Comparison of ENCODE assay signal across 22 cellular contexts in the genomic region with DNA sequence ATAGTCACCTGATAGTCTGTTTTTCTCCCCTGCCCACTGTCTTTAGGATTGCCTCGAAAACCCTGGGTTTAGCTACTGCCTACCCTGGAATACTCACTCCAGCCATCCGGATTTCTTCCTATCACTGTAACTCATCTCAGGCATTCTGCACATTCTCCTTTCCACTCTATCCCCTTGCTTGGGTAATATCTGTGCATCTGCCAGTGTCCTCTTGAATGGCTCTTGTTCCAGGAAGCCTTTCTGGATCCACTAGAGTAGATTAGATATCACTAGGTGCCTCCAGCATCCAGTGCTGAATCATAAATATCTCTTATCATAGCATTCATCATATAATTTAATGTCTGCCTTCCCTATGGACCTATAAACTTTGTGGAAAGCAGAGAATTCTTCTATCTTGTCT. TPM values are rescaled to one million over a fixed set of nuclear protein-coding genes. Genes with fewer than 3 reads are reported as not detected.
DNase-seq lines count a peak whose midpoint lies in the region; ATAC-seq and TF ChIP-seq lines count a peak whose summit lies in the region.
"Had no signal": no experiment of that assay in that cellular context is flagged by ENCODE, and none has a peak within 500 bp of the region (broad histone marks: within the 10 kb centered on the region; RNA-seq: fewer than 3 reads in every experiment).

No MANE protein-coding gene starts in this region.

- no peak overlapping the region for H2AFZ ChIP-seq in SK-N-SH (ENCODE audit: low read depth)
- no peak overlapping the region for H2AFZ ChIP-seq in trophoblast cell (ENCODE audit: insufficient read depth, low read length, poor library complexity)

- H2BK5ac ChIP-seq in trophoblast cell (ENCODE audit: low read depth, low read length, poor library complexity) = no peak overlapping the region

- no peak overlapping the region for H3K18ac ChIP-seq in trophoblast cell (ENCODE audit: low read length)

- no peaks in the 10 kb centered on the region for H3K79me1 ChIP-seq in trophoblast cell (ENCODE audit: low read length)

- H4K20me1 ChIP-seq in SK-N-SH (ENCODE audit: insufficient read depth) = no peaks in the 10 kb centered on the region
- H4K20me1 ChIP-seq: BLaER1 treated with 17β-estradiol and CSF1 and Interleukin-3, amounts not matched to agents 10 nM and 100 nM had no signal

- no peaks in the 10 kb centered on the region for H3K9me3 Mint-ChIP-seq in activated naive CD4-positive, alpha-beta T cell treated with anti-CD3 and anti-CD28 coated beads, Interleukin-2, amount 50 U/mL, for 24 hours
- H3K9me3 Mint-ChIP-seq: CD14-positive monocyte; CD4-positive, alpha-beta T cell; CD8-positive, alpha-beta memory T cell; HFFc6 had no signal

- CTCF ChIA-PET in SK-N-SH (lab: Yijun Ruan, JAX) = interaction anchor here (1.6 kb wide), 1 partner anchor 106 kb away, joined by 4 read pairs; no protein-coding TSS in a partner anchor

- H3K9me2 ChIP-seq in SK-N-SH = no peaks in the 10 kb centered on the region

- POLR2A ChIA-PET in SK-N-SH (lab: Yijun Ruan, JAX) = interaction anchor here (1.1 kb wide), 1 partner anchor 17 kb away, joined by 3 read pairs; the partner anchor contains the start of gene GALNT7

- H3K4ac ChIP-seq in trophoblast cell (ENCODE audit: low read depth, low read length) = no peak overlapping the region

- no peak overlapping the region for H2AK5ac ChIP-seq in trophoblast cell (ENCODE audit: low read length)

- no peak for TF ChIP-seq RAD21 in SK-N-SH (IDR thresholded peaks at IDR 0.05; ENCODE audit: low read length)

- H3K36me3 Mint-ChIP-seq in activated naive CD4-positive, alpha-beta T cell treated with anti-CD3 and anti-CD28 coated beads, Interleukin-2, amount 50 U/mL, for 24 hours = no peaks in the 10 kb centered on the region
- H3K36me3 Mint-ChIP-seq: CD8-positive, alpha-beta memory T cell had no signal

- H3K9me3 ChIP-seq in SK-N-SH = no peaks in the 10 kb centered on the region
- H3K9me3 ChIP-seq in trophoblast cell (ENCODE audit: insufficient read depth, low read depth, low read length) = no peaks in the 10 kb centered on the region
- H3K9me3 ChIP-seq: A549; BE2C; BLaER1 treated with 17β-estradiol and CSF1 and Interleukin-3, amounts not matched to agents 10 nM and 100 nM; HAP-1 had no signal

- no peak overlapping the region for H3K27ac ChIP-seq in SK-N-SH (ENCODE audit: low read depth in 2 of 2, low read length in 1 of 2)
- no peak overlapping the region for H3K27ac ChIP-seq in trophoblast cell (ENCODE audit: low read depth, low read length)
- H3K27ac ChIP-seq: A549; BLaER1 treated with 17β-estradiol and CSF1 and Interleukin-3, amounts not matched to agents 10 nM and 100 nM had no signal

- WGBS in SK-N-SH (ENCODE audit: low lambda C conversion rate) = 65% methylated on average over 2 of the region's 2 CpGs
- no CpG with 5 or more reads among the region's 2 CpGs for WGBS in trophoblast cell (ENCODE audit: extremely low coverage, insufficient coverage, insufficient read length)

- TF ChIP-seq CTCF in SK-N-SH (IDR thresholded peaks at IDR 0.05) = no peak

- no peak overlapping the region for H3K23ac ChIP-seq in trophoblast cell (ENCODE audit: low read length)

- no peak overlapping the region for H3K4me3 Mint-ChIP-seq in activated naive CD4-positive, alpha-beta T cell treated with anti-CD3 and anti-CD28 coated beads, Interleukin-2, amount 50 U/mL, for 24 hours
- H3K4me3 Mint-ChIP-seq: CD14-positive monocyte; CD4-positive, alpha-beta T cell; CD8-positive, alpha-beta memory T cell; HFFc6 had no signal

- in situ Hi-C loops in G401 (cut with HindIII; ENCODE audit: low sequenced_read_pairs) = no loop called here

- H3K36me3 ChIP-seq in SK-N-SH (replicated peaks in 1 of 2; ENCODE audit: control insufficient read depth in 1 of 2, insufficient read depth in 2 of 2, low read length in 1 of 2) (no peaks in the 10 kb centered on the region), trophoblast cell (ENCODE audit: control insufficient read depth in 1 of 2, insufficient read depth in 2 of 2, low read length in 2 of 2) (no peaks in the 10 kb centered on the region)
- H3K36me3 ChIP-seq: BE2C, HAP-1 had no signal

- H3K79me2 ChIP-seq in SK-N-SH (ENCODE audit: insufficient read depth) (no peaks in the 10 kb centered on the region), trophoblast cell (ENCODE audit: control insufficient read depth, insufficient read depth, low read length, poor library complexity) (no peaks in the 10 kb centered on the region)

- no peak overlapping the region for H2BK12ac ChIP-seq in trophoblast cell (ENCODE audit: low read length)

- no peak overlapping the region for H2BK120ac ChIP-seq in trophoblast cell (ENCODE audit: insufficient read depth, low read length, poor library complexity)

- no peak overlapping the region for H3K14ac ChIP-seq in trophoblast cell (ENCODE audit: low read length)

- TF ChIP-seq EP300 in SK-N-SH (IDR thresholded peaks at IDR 0.05; ENCODE audit: borderline replicate concordance in 1 of 2, low read depth in 1 of 2, low read length in 1 of 2) = no peak

- no peak overlapping the region for H3K9ac ChIP-seq in SK-N-SH
- no peak overlapping the region for H3K9ac ChIP-seq in trophoblast cell (ENCODE audit: low read length)
- H3K9ac ChIP-seq: BLaER1 treated with 17β-estradiol and CSF1 and Interleukin-3, amounts not matched to agents 10 nM and 100 nM had no signal

- H3K27me3 Mint-ChIP-seq in activated naive CD4-positive, alpha-beta T cell treated with anti-CD3 and anti-CD28 coated beads, Interleukin-2, amount 50 U/mL, for 24 hours = no peaks in the 10 kb centered on the region
- H3K27me3 Mint-ChIP-seq: CD4-positive, alpha-beta T cell had no signal

- H3K27me3 ChIP-seq in SK-N-SH (ENCODE audit: insufficient read depth) (no peaks in the 10 kb centered on the region), trophoblast cell (ENCODE audit: insufficient read depth, low read length) (no peaks in the 10 kb centered on the region)
- H3K27me3 ChIP-seq: BLaER1 treated with 17β-estradiol and CSF1 and Interleukin-3, amounts not matched to agents 10 nM and 100 nM had no signal

- H3F3A ChIP-seq in SK-N-SH (replicated peaks; ENCODE audit: insufficient read depth) = no peaks in the 10 kb centered on the region

- no peak for DNase-seq in activated naive CD4-positive, alpha-beta T cell treated with anti-CD3 and anti-CD28 coated beads, Interleukin-2, amount 50 U/mL, for 16 hours
- peak; percentile 41 for DNase-seq in G401 (ENCODE audit: low spot score)
- DNase-seq in SK-N-SH = peak; percentile 16
- peak; percentile 22 to 68 for DNase-seq in trophoblast cell
- no peak for DNase-seq in cardiac septum (ENCODE audit: low spot score)
- DNase-seq: 8988T; ACHN; AML-193; BE2C; Calu3; CD4-positive, alpha-beta T cell; CD8-positive, alpha-beta memory T cell; DMS53; DMS79 treated with DMSO at 0.1 percent for 48 hours; GOT3; HFFc6 had no signal

- H3K27ac Mint-ChIP-seq in activated naive CD4-positive, alpha-beta T cell treated with anti-CD3 and anti-CD28 coated beads, Interleukin-2, amount 50 U/mL, for 24 hours = peak overlapping the region; percentile 2
- H3K27ac Mint-ChIP-seq: CD14-positive monocyte; CD4-positive, alpha-beta T cell; CD8-positive, alpha-beta memory T cell; HFFc6 had no signal

- peaks cover 0 to 5% of the 10 kb centered on the region in 2 experiments; a peak in 1 of 4 replicates for H3K4me1 ChIP-seq in SK-N-SH (ENCODE audit: control insufficient read depth in 1 of 2, insufficient read depth in 2 of 2, low read depth in 1 of 2, low read length in 1 of 2)
- peaks cover 0 to 3% of the 10 kb centered on the region in 2 experiments for H3K4me1 ChIP-seq in trophoblast cell (ENCODE audit: control insufficient read depth in 1 of 2, insufficient read depth in 2 of 2, low read length in 2 of 2)
- H3K4me1 ChIP-seq: A549, BE2C, HAP-1 had no signal

- no peak overlapping the region for H4K8ac ChIP-seq in trophoblast cell (ENCODE audit: low read depth, low read length)

- H3K4me2 ChIP-seq in SK-N-SH (no peak overlapping the region), trophoblast cell (ENCODE audit: low read length) (no peak overlapping the region)
- H3K4me2 ChIP-seq: A549; BLaER1 treated with 17β-estradiol and CSF1 and Interleukin-3, amounts not matched to agents 10 nM and 100 nM had no signal

- intact Hi-C loops in cardiac septum (cut with DNase I) = no loop called here

- H3K4me1 Mint-ChIP-seq in activated naive CD4-positive, alpha-beta T cell treated with anti-CD3 and anti-CD28 coated beads, Interleukin-2, amount 50 U/mL, for 24 hours = no peaks in the 10 kb centered on the region
- H3K4me1 Mint-ChIP-seq: CD14-positive monocyte; CD8-positive, alpha-beta memory T cell had no signal

- no peak overlapping the region for H4K12ac ChIP-seq in trophoblast cell (ENCODE audit: low read depth, low read length)

- H4K91ac ChIP-seq in trophoblast cell (ENCODE audit: low read depth, low read length) = no peak overlapping the region

- H3K4me3 ChIP-seq in SK-N-SH (ENCODE audit: low read depth in 2 of 2, low read length in 1 of 2) = no peak overlapping the region
- no peak overlapping the region for H3K4me3 ChIP-seq in trophoblast cell (ENCODE audit: low read depth, low read length)
- H3K4me3 ChIP-seq: A549; BLaER1 treated with 17β-estradiol and CSF1 and Interleukin-3, amounts not matched to agents 10 nM and 100 nM; HAP-1 had no signal

- ATAC-seq in GM18517 (IDR thresholded peaks at IDR 0.05; ENCODE audit: unreplicated experiment) = no peak
- ATAC-seq: A549 had no signal

TF ChIP-seq in SK-N-SH, 30 proteins besides CTCF, POLR2A, EP300 and RAD21 (continues in another document):
- TF ChIP-seq GATA2 (CRISPR knock-in tag; IDR thresholded peaks at IDR 0.05) (no peak; the same call in 1 of the 2 replicates), CHD2 (IDR thresholded peaks at IDR 0.05; ENCODE audit: low read length, partially characterized antibody) (no peak), POLR2AphosphoS5 (IDR thresholded peaks at IDR 0.05; ENCODE audit: low read depth, low read length) (no peak), RXRA (IDR thresholded peaks at IDR 0.05; ENCODE audit: borderline replicate concordance, low read depth) (no peak)
- TF ChIP-seq, protein P1, sequence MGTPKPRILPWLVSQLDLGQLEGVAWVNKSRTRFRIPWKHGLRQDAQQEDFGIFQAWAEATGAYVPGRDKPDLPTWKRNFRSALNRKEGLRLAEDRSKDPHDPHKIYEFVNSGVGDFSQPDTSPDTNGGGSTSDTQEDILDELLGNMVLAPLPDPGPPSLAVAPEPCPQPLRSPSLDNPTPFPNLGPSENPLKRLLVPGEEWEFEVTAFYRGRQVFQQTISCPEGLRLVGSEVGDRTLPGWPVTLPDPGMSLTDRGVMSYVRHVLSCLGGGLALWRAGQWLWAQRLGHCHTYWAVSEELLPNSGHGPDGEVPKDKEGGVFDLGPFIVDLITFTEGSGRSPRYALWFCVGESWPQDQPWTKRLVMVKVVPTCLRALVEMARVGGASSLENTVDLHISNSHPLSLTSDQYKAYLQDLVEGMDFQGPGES (IDR thresholded peaks at IDR 0.05; ENCODE audit: low read depth, low read length) = no peak

RNA-seq across cellular contexts. Expression of gene GALNT7, which starts 17.1 kb away (rescaled TPM):
- total RNA-seq in G401 (2014; rRNA removed; shearing (Covaris generic)) = 12.4 and 22.1 TPM in 2 replicates
- 14.8 and 20.0 TPM in 2 replicates for polyA plus RNA-seq in SK-N-SH (2012; rRNA removed)
- polyA plus RNA-seq in SK-N-SH (2012; cell fraction: cytosol; rRNA removed) = 22.1 and 24.6 TPM in 2 replicates
- polyA plus RNA-seq in SK-N-SH (2012; cell fraction: nucleus; rRNA removed) = 9.7 and 28.0 TPM in 2 replicates
- polyA plus RNA-seq in trophoblast cell (2013) = 21.4 and 21.7 TPM in 2 replicates
- total RNA-seq in cardiac septum = 7.2 TPM

Comparison
In these comparisons a context has a peak if more than half of its experiments do, and no peak if none do; other contexts are left out.
1. DNase-seq: peak in G401 (single experiment), SK-N-SH (single experiment) and trophoblast cell (2 of 2); none in activated naive CD4-positive, alpha-beta T cell treated with anti-CD3 and anti-CD28 coated beads, Interleukin-2, amount 50 U/mL, for 16 hours (single experiment) and cardiac septum (single experiment).